In the genomic region with DNA sequence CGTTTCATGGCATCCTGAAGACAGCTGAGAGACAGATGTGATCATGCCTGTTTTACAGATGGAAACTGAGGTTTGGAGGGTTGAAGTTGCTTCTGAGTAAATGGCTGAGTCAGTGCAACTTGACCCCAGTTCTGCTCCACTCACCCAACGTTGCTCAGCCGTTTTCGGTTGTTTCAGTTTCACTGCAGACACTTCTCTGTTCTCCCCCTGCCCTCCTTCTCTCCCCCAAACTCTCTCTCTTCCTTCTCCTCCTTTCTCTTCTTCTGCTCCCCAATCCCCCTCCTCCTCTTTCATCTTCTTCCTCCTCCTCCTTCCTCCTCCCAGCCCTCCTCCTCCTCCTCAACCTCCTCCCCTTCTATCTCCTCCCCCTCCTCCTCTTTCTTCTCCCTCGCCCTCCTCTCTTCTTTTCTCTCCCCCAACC, we compare ENCODE assay signal across 9 cellular contexts.
A peak's percentile ranks its signal among the peaks of the same experiment; 100 is the strongest.
DNase-seq lines count a peak whose midpoint lies in the region; ATAC-seq and TF ChIP-seq lines count a peak whose summit lies in the region.
"Had no signal": no experiment of that assay in that cellular context is flagged by ENCODE, and none has a peak within 500 bp of the region (broad histone marks: within the 10 kb centered on the region; RNA-seq: fewer than 3 reads in every experiment).

No MANE protein-coding gene starts in this region.

- H3K9me3 Mint-ChIP-seq in activated T-cell treated with anti-CD3 and anti-CD28 coated beads, Interleukin-2, amount 50 U/mL, for 24 hours, result no peaks in the 10 kb centered on the region

- peaks cover 34% of the 10 kb centered on the region for H3K4me1 Mint-ChIP-seq in activated T-cell treated with anti-CD3 and anti-CD28 coated beads, Interleukin-2, amount 50 U/mL, for 24 hours (ENCODE audit: low read depth)

- ATAC-seq in GM19043 (IDR thresholded peaks at IDR 0.05; ENCODE audit: low read depth, unreplicated experiment), result peak; percentile 70
- ATAC-seq in HG03108 (IDR thresholded peaks at IDR 0.05; ENCODE audit: unreplicated experiment), result peak; percentile 69

- H3K4me3 ChIP-seq in WERI-Rb-1 (ENCODE audit: low read depth, low read length), result no peak overlapping the region
- H3K4me3 ChIP-seq: cardiac muscle cell, spleen had no signal

- H3K36me3 Mint-ChIP-seq in activated T-cell treated with anti-CD3 and anti-CD28 coated beads, Interleukin-2, amount 50 U/mL, for 24 hours (ENCODE audit: low read depth), result no peaks in the 10 kb centered on the region

- H3K27ac Mint-ChIP-seq in activated T-cell treated with anti-CD3 and anti-CD28 coated beads, Interleukin-2, amount 50 U/mL, for 24 hours, result peak overlapping the region; percentile 72

- H3K27ac ChIP-seq in WERI-Rb-1, result no peak overlapping the region
- H3K27ac ChIP-seq: cardiac muscle cell had no signal

- TF ChIP-seq CTCF in WERI-Rb-1 (IDR thresholded peaks at IDR 0.05; ENCODE audit: low read depth, low read length), result no peak

- H3K4me3 Mint-ChIP-seq in activated T-cell treated with anti-CD3 and anti-CD28 coated beads, Interleukin-2, amount 50 U/mL, for 24 hours, result peak overlapping the region; percentile 36

- no peaks in the 10 kb centered on the region for H3K36me3 ChIP-seq in WERI-Rb-1
- H3K36me3 ChIP-seq: cardiac muscle cell, spleen had no signal

- no peaks in the 10 kb centered on the region for H3K9me3 ChIP-seq in WERI-Rb-1 (ENCODE audit: severe bottlenecking)
- H3K9me3 ChIP-seq: spleen had no signal

- H3K27me3 Mint-ChIP-seq in activated T-cell treated with anti-CD3 and anti-CD28 coated beads, Interleukin-2, amount 50 U/mL, for 24 hours, result no peaks in the 10 kb centered on the region

- no peaks in the 10 kb centered on the region for H3K27me3 ChIP-seq in WERI-Rb-1 (ENCODE audit: insufficient read depth, low read depth, severe bottlenecking)
- H3K27me3 ChIP-seq: spleen had no signal

- DNase-seq in activated T-cell treated with anti-CD3 and anti-CD28 coated beads, Interleukin-2, amount 50 U/mL, for 24 hours, result peak; percentile 42
- DNase-seq in stimulated activated CD4-positive, alpha-beta T cell treated with anti-CD3 and anti-CD28 coated beads, Interleukin-1b, Interleukin-23, amount 100 ng/mL, for 48 hours, result peak; percentile 61
- DNase-seq in WERI-Rb-1, result no peak
- DNase-seq in DMS153 treated with DMSO at 0.1 percent for 48 hours (lab: John Stamatoyannopoulos, UW; ENCODE audit: unreplicated experiment), result no peak
- no peak for DNase-seq in effector CD8-positive, alpha-beta T cell (lab: John Stamatoyannopoulos, UW)
- DNase-seq: spleen had no signal

Comparison
In these comparisons a context has a peak if more than half of its experiments do, and no peak if none do; other contexts are left out.
1. DNase-seq: peak in activated T-cell treated with anti-CD3 and anti-CD28 coated beads, Interleukin-2, amount 50 U/mL, for 24 hours (single experiment) and stimulated activated CD4-positive, alpha-beta T cell treated with anti-CD3 and anti-CD28 coated beads, Interleukin-1b, Interleukin-23, amount 100 ng/mL, for 48 hours (single experiment); none in WERI-Rb-1 (single experiment), DMS153 treated with DMSO at 0.1 percent for 48 hours (single experiment) and effector CD8-positive, alpha-beta T cell (single experiment).